ENCODE assay signal across 8 cellular contexts in genomic region chr9:109907400-109907799, GRCh38.
DNase-seq lines count a peak whose midpoint lies in the region; ATAC-seq and TF ChIP-seq lines count a peak whose summit lies in the region.

No MANE protein-coding gene starts in this region.

- no peak overlapping the region for H3K4me2 ChIP-seq in smooth muscle cell

- ATAC-seq in GM18499 (IDR thresholded peaks at IDR 0.05; ENCODE audit: insufficient read depth, unreplicated experiment) = peak; percentile 49

- TF ChIP-seq CTCF in Peyer's patch (IDR thresholded peaks at IDR 0.05) = no peak
- no peak for TF ChIP-seq CTCF in smooth muscle cell (IDR thresholded peaks at IDR 0.05; ENCODE audit: borderline replicate concordance, insufficient read depth, poor library complexity, severe bottlenecking)

- DNase-seq in H7 (peak; percentile 14), Peyer's patch (peak in 2 of 3 donors; percentile 64 to 71), medulla oblongata (ENCODE audit: extremely low spot score) (peak; percentile 39), smooth muscle cell (lab: John Stamatoyannopoulos, UW; ENCODE audit: unreplicated experiment) (no peak), NCI-H2029 treated with DMSO at 0.1 percent for 48 hours (lab: John Stamatoyannopoulos, UW) (no peak), putamen (ENCODE audit: low spot score) (no peak)
- no peak for DNase-seq in activated CD4-positive, alpha-beta memory T cell treated with anti-CD3 and anti-CD28 coated beads for 36 hours

- intact Hi-C loops in activated CD4-positive, alpha-beta memory T cell treated with anti-CD3 and anti-CD28 coated beads for 36 hours (cut with micrococcal nuclease) = no loop called here

- no peaks in the 10 kb centered on the region for H3K9me3 Mint-ChIP-seq in activated CD4-positive, alpha-beta memory T cell treated with anti-CD3 and anti-CD28 coated beads for 36 hours

- WGBS in smooth muscle cell (ENCODE audit: low lambda C conversion rate) = 95% methylated on average over 5 of the region's 5 CpGs

- no peaks in the 10 kb centered on the region for H3F3A ChIP-seq in smooth muscle cell (ENCODE audit: low read depth)

- H3K4me3 ChIP-seq in H7 (ENCODE audit: insufficient read depth, low read depth, low read length) = no peak overlapping the region
- H3K4me3 ChIP-seq in Peyer's patch = no peak overlapping the region
- no peak overlapping the region for H3K4me3 ChIP-seq in smooth muscle cell

- TF ChIP-seq POLR2A in Peyer's patch (IDR thresholded peaks at IDR 0.05) = no peak

- peaks cover 0 to 13% (median 6%) of the 10 kb centered on the region in 4 donors for H3K4me1 ChIP-seq in Peyer's patch
- H3K4me1 ChIP-seq in smooth muscle cell (ENCODE audit: low read depth) = peaks cover 5% of the 10 kb centered on the region

- peaks cover 22% of the 10 kb centered on the region for H4K20me1 ChIP-seq in smooth muscle cell (ENCODE audit: low read depth)

- H3K9me3 ChIP-seq in Peyer's patch = no peaks in the 10 kb centered on the region
- H3K9me3 ChIP-seq in smooth muscle cell (replicated peaks; ENCODE audit: low read depth) = no peaks in the 10 kb centered on the region

- H2AFZ ChIP-seq in smooth muscle cell (ENCODE audit: low read depth) = no peak overlapping the region

- no peaks in the 10 kb centered on the region for H3K36me3 Mint-ChIP-seq in activated CD4-positive, alpha-beta memory T cell treated with anti-CD3 and anti-CD28 coated beads for 36 hours

- H3K27me3 Mint-ChIP-seq in activated CD4-positive, alpha-beta memory T cell treated with anti-CD3 and anti-CD28 coated beads for 36 hours = peaks cover 2% of the 10 kb centered on the region

- CTCF ChIA-PET in activated CD4-positive, alpha-beta memory T cell treated with anti-CD3 and anti-CD28 coated beads for 36 hours (lab: Charles Lee) = interaction anchor here (1.0 to 10.7 kb wide), 5 partner anchors 152 to 311 kb away, joined by 3 to 119 read pairs (median 4); no protein-coding TSS in a partner anchor

- H3K36me3 ChIP-seq in H7 (replicated peaks; ENCODE audit: control insufficient read depth, insufficient read depth, low read length) (no peaks in the 10 kb centered on the region), Peyer's patch (no peaks in the 10 kb centered on the region), smooth muscle cell (ENCODE audit: low read depth) (no peaks in the 10 kb centered on the region)

- H3K27me3 ChIP-seq in H7 (ENCODE audit: control insufficient read depth, insufficient read depth, low read length) = no peaks in the 10 kb centered on the region
- no peaks in the 10 kb centered on the region for H3K27me3 ChIP-seq in Peyer's patch
- no peaks in the 10 kb centered on the region for H3K27me3 ChIP-seq in smooth muscle cell (ENCODE audit: low read depth)

- POLR2A ChIA-PET in activated CD4-positive, alpha-beta memory T cell treated with anti-CD3 and anti-CD28 coated beads for 36 hours (lab: Charles Lee) = interaction anchor here (0.6 to 1.1 kb wide), 2 partner anchors 27 to 237 kb away, joined by 3 read pairs; no protein-coding TSS in a partner anchor

- H3K9ac ChIP-seq in smooth muscle cell (ENCODE audit: low read depth) = no peak overlapping the region

- peak overlapping the region; percentile 4 to 67 (median 32) for H3K27ac ChIP-seq in Peyer's patch
- H3K27ac ChIP-seq in smooth muscle cell (ENCODE audit: low read depth) = no peak overlapping the region

- H3K4me1 Mint-ChIP-seq in activated CD4-positive, alpha-beta memory T cell treated with anti-CD3 and anti-CD28 coated beads for 36 hours (ENCODE audit: low read depth) = peaks cover 10% of the 10 kb centered on the region

- H3K79me2 ChIP-seq in smooth muscle cell (ENCODE audit: low read depth) = no peaks in the 10 kb centered on the region

- H3K4me3 Mint-ChIP-seq in activated CD4-positive, alpha-beta memory T cell treated with anti-CD3 and anti-CD28 coated beads for 36 hours = no peak overlapping the region

- no peak overlapping the region for H3K27ac Mint-ChIP-seq in activated CD4-positive, alpha-beta memory T cell treated with anti-CD3 and anti-CD28 coated beads for 36 hours

Comparison
In these comparisons a context has a peak if more than half of its experiments do, and no peak if none do; other contexts are left out.
1. DNase-seq: peak in H7 (single experiment), Peyer's patch (2 of 3) and medulla oblongata (single experiment); none in smooth muscle cell (single experiment), NCI-H2029 treated with DMSO at 0.1 percent for 48 hours (single experiment), putamen (single experiment) and activated CD4-positive, alpha-beta memory T cell treated with anti-CD3 and anti-CD28 coated beads for 36 hours (single experiment).